ENCODE assay signal across 1 cellular context in genomic region chr18:79853303-79853992, GRCh38.
TF ChIP-seq lines count a peak whose summit lies in the region.

No MANE protein-coding gene starts in this region.

TF ChIP-seq in IMR-90, 13 proteins besides CTCF, POLR2A, EP300 and RAD21 (continued from another document):
- TF ChIP-seq ELK1 (IDR thresholded peaks at IDR 0.05; ENCODE audit: borderline replicate concordance, low read depth, low read length) (no peak), CHD1 (IDR thresholded peaks at IDR 0.05; ENCODE audit: low read depth, low read length) (no peak), BHLHE40 (IDR thresholded peaks at IDR 0.05; ENCODE audit: low read depth, low read length) (no peak), RCOR1 (IDR thresholded peaks at IDR 0.05; ENCODE audit: insufficient replicate concordance, low read length) (no peak), MAZ (IDR thresholded peaks at IDR 0.05; ENCODE audit: borderline replicate concordance, low read depth, low read length) (no peak), USF2 (IDR thresholded peaks at IDR 0.05; ENCODE audit: low read depth, low read length) (no peak), NFE2L2 (IDR thresholded peaks at IDR 0.05; ENCODE audit: low read depth, low read length) (no peak), CEBPB (IDR thresholded peaks at IDR 0.05; ENCODE audit: low read depth, low read length) (no peak), MAFK (IDR thresholded peaks at IDR 0.05; ENCODE audit: low read depth, low read length) (no peak), FOS (IDR thresholded peaks at IDR 0.05; ENCODE audit: low read depth, low read length) (no peak), SMC3 (IDR thresholded peaks at IDR 0.05; ENCODE audit: low read depth, low read length) (no peak), RFX5 (IDR thresholded peaks at IDR 0.05; ENCODE audit: low read depth, low read length) (no peak)
